13 cellular contexts compared by ENCODE assay signal in the genomic region with DNA sequence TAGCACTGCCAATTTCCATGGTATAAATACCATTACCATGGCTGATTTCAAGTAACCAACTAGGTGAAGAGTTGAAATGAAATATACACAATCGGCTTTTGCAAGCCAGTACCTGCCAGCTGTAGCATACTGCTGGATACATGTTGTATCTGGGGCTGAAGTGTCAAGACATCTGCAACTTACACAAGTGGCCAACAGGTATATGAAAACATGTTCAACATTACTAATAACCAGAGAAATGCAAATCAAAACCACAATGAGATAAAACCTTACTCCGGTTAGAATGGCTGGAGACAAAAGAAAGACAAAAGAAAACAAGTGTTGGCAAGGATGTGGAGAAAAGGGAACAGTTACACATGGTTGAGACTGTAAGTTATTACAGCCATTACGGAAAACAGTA. TPM values are rescaled to one million over a fixed set of nuclear protein-coding genes. Genes with fewer than 3 reads are reported as not detected.
DNase-seq lines count a peak whose midpoint lies in the region; ATAC-seq, FAIRE-seq and TF ChIP-seq lines count a peak whose summit lies in the region.
"Had no signal": no experiment of that assay in that cellular context is flagged by ENCODE, and none has a peak within 500 bp of the region (broad histone marks: within the 10 kb centered on the region; RNA-seq: fewer than 3 reads in every experiment).

No MANE protein-coding gene starts in this region.

- intact Hi-C loops in naive thymus-derived CD4-positive, alpha-beta T cell (cut with micrococcal nuclease), result no loop called here
- intact Hi-C loops in head of caudate nucleus (cut with DNase I), result no loop called here

- no peak for DNase-seq in GM12892 (ENCODE audit: insufficient read length)
- peak; percentile 87 for DNase-seq in NCI-H226
- no peak for DNase-seq in naive thymus-derived CD4-positive, alpha-beta T cell
- no peak for DNase-seq in head of caudate nucleus
- no peak for DNase-seq in activated T-cell treated with anti-CD3 and anti-CD28 coated beads, Interleukin-2, amount 50 U/mL, for 1 hour
- DNase-seq in NCI-H1436 treated with DMSO at 0.1 percent for 48 hours (lab: John Stamatoyannopoulos, UW), result no peak
- DNase-seq: activated CD4-positive, alpha-beta T cell treated with anti-CD3 and anti-CD28 coated beads for 36 hours; activated naive CD4-positive, alpha-beta T cell treated with anti-CD3 and anti-CD28 coated beads for 36 hours; colonic mucosa; foreskin melanocyte; NCI-H524 had no signal

- H3K4me1 Mint-ChIP-seq in naive thymus-derived CD4-positive, alpha-beta T cell, result peaks cover 2 to 53% (median 34%) of the 10 kb centered on the region in 7 donors

- H3K4me3 Mint-ChIP-seq in naive thymus-derived CD4-positive, alpha-beta T cell, result no peak overlapping the region
- H3K4me3 Mint-ChIP-seq: activated CD4-positive, alpha-beta T cell treated with anti-CD3 and anti-CD28 coated beads for 36 hours; activated naive CD4-positive, alpha-beta T cell treated with anti-CD3 and anti-CD28 coated beads for 36 hours had no signal

- peaks cover 6 to 58% (median 30%) of the 10 kb centered on the region in 3 experiments for H3K36me3 ChIP-seq in naive thymus-derived CD4-positive, alpha-beta T cell (ENCODE audit: control insufficient read depth in 2 of 3, insufficient read depth in 3 of 3, low read length in 3 of 3)
- H3K36me3 ChIP-seq: colonic mucosa had no signal

- CTCF ChIA-PET in naive thymus-derived CD4-positive, alpha-beta T cell (lab: Charles Lee), result no interaction called here

- no peak for TF ChIP-seq POLR2A in GM12892 (IDR thresholded peaks at IDR 0.05; ENCODE audit: low read depth, low read length)

- no peak overlapping the region for H3K27ac Mint-ChIP-seq in naive thymus-derived CD4-positive, alpha-beta T cell
- H3K27ac Mint-ChIP-seq: activated CD4-positive, alpha-beta T cell treated with anti-CD3 and anti-CD28 coated beads for 36 hours; activated naive CD4-positive, alpha-beta T cell treated with anti-CD3 and anti-CD28 coated beads for 36 hours had no signal

- FAIRE-seq in GM12892 (lab: Jason Lieb, UNC), result peak; percentile 66

- H3K9me3 Mint-ChIP-seq in naive thymus-derived CD4-positive, alpha-beta T cell, result no peaks in the 10 kb centered on the region
- H3K9me3 Mint-ChIP-seq: activated naive CD4-positive, alpha-beta T cell treated with anti-CD3 and anti-CD28 coated beads for 36 hours had no signal

- POLR2A ChIA-PET in naive thymus-derived CD4-positive, alpha-beta T cell (lab: Charles Lee), result no interaction called here

- H3K27me3 Mint-ChIP-seq in naive thymus-derived CD4-positive, alpha-beta T cell, result no peaks in the 10 kb centered on the region
- H3K27me3 Mint-ChIP-seq: activated CD4-positive, alpha-beta T cell treated with anti-CD3 and anti-CD28 coated beads for 36 hours had no signal

- H3K4me1 ChIP-seq in naive thymus-derived CD4-positive, alpha-beta T cell (ENCODE audit: control insufficient read depth in 2 of 2, insufficient read depth in 2 of 2, low read length in 2 of 2), result peaks cover 0 to 5% of the 10 kb centered on the region in 2 donors
- H3K4me1 ChIP-seq: colonic mucosa had no signal

- H3K4me3 ChIP-seq in naive thymus-derived CD4-positive, alpha-beta T cell (ENCODE audit: low read length), result no peak overlapping the region
- H3K4me3 ChIP-seq: colonic mucosa had no signal

- H3K36me3 Mint-ChIP-seq in naive thymus-derived CD4-positive, alpha-beta T cell, result peaks cover 17 to 61% (median 44%) of the 10 kb centered on the region in 5 donors

- ATAC-seq in GM19351 (IDR thresholded peaks at IDR 0.05; ENCODE audit: unreplicated experiment), result peak; percentile 83
- peak; percentile 85 for ATAC-seq in HG02852 (IDR thresholded peaks at IDR 0.05; ENCODE audit: unreplicated experiment)
- no peak for ATAC-seq in naive thymus-derived CD4-positive, alpha-beta T cell
- ATAC-seq: activated CD4-positive, alpha-beta T cell treated with anti-CD3 and anti-CD28 coated beads for 36 hours had no signal

- no peaks in the 10 kb centered on the region for H3K27me3 ChIP-seq in naive thymus-derived CD4-positive, alpha-beta T cell (ENCODE audit: control insufficient read depth in 2 of 2, insufficient read depth in 2 of 2, low read length in 2 of 2)
- H3K27me3 ChIP-seq: colonic mucosa had no signal

- H3K27ac ChIP-seq in naive thymus-derived CD4-positive, alpha-beta T cell (ENCODE audit: low read depth, low read length), result no peak overlapping the region
- H3K27ac ChIP-seq: colonic mucosa had no signal

- H3K9me3 ChIP-seq in naive thymus-derived CD4-positive, alpha-beta T cell (ENCODE audit: control insufficient read depth in 2 of 3, low read length in 3 of 3), result no peaks in the 10 kb centered on the region
- H3K9me3 ChIP-seq: colonic mucosa had no signal

RNA-seq across cellular contexts. Expression of a gene that starts 11.6 kb away (rescaled TPM):
- polyA plus RNA-seq in GM12892 (2012; ENCODE audit: missing spikeins), result 14.3 TPM
- total RNA-seq in naive thymus-derived CD4-positive, alpha-beta T cell, result 100 to 1,000 TPM in 2 of 5 experiments, 10 to 100 TPM in 3; 35.1 to 117 (median 95.7) TPM
- polyA plus RNA-seq in naive thymus-derived CD4-positive, alpha-beta T cell, result 1 to 10 TPM; 8.3 to 9.3 TPM
